8 cellular contexts compared by ENCODE assay signal in the genomic region with DNA sequence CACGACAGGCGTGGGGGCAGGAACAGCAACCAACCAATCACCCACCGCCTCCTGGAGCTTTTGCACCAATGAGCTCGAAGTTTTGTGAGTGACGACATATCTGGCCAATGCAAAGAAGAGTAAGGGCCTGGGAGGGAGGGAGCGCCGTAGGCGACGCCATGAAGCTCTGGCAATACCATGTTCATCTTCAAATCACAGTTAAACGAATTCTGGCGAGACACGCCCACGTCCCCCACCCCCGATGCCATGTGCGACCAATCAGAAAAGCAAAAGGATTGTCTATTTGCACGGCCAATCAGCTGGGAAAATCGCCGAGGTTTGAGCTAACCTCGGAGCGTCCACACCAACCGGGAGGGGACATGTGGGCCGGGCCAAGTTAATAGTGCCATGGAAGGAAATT. TPM values are rescaled to one million over a fixed set of nuclear protein-coding genes. Genes with fewer than 3 reads are reported as not detected.
DNase-seq lines count a peak whose midpoint lies in the region; ATAC-seq and TF ChIP-seq lines count a peak whose summit lies in the region.
"Not testable (repeated sequence)": the region's sequence is repeated elsewhere in the genome, so short reads cannot be mapped to it uniquely, and the experiment has no call there.

A gene (minus strand): TSS at position 12 of the 400 bp plus-strand sequence. CDS start 3,369 bp downstream, outside the sequence.

- not testable (repeated sequence) for TF ChIP-seq CTCF in CD8-positive, alpha-beta T cell (IDR thresholded peaks at IDR 0.05); fibroblast of the aortic adventitia (IDR thresholded peaks at IDR 0.05; ENCODE audit: insufficient read depth, low read length); neutrophil (IDR thresholded peaks at IDR 0.05)

- H3K27me3 ChIP-seq in CD8-positive, alpha-beta T cell (ENCODE audit: insufficient read depth, low read length); neutrophil: not testable (repeated sequence)

- CTCF ChIA-PET in CD8-positive, alpha-beta T cell (lab: Charles Lee) = not testable (repeated sequence)

- H3K27ac ChIP-seq in CD8-positive, alpha-beta T cell (ENCODE audit: low read depth, low read length); neutrophil: not testable (repeated sequence)

- H3K9me3 ChIP-seq in CD8-positive, alpha-beta T cell (ENCODE audit: low read length); neutrophil: not testable (repeated sequence)

- not testable (repeated sequence) for H3K9me3 Mint-ChIP-seq in CD8-positive, alpha-beta T cell; activated T-helper 2 cell treated with anti-CD3 and anti-CD28 coated beads, Interferon-gamma antibody, Interleukin-2, Interleukin-4, amounts not matched to agents 10 μg/mL and 5 μg/mL and 100 μg/mL, durations not matched to agents 14 hours and 24 hours and 36 hours

- H3K27ac Mint-ChIP-seq in CD8-positive, alpha-beta T cell = peak within 1 kb of the TSS; percentile 64
- not testable (repeated sequence) for H3K27ac Mint-ChIP-seq in activated T-helper 2 cell treated with anti-CD3 and anti-CD28 coated beads, Interferon-gamma antibody, Interleukin-2, Interleukin-4, amounts not matched to agents 10 μg/mL and 5 μg/mL and 100 μg/mL, durations not matched to agents 14 hours and 24 hours and 36 hours

- DNase-seq in CD8-positive, alpha-beta T cell = peak; percentile 61 to 92 (median 84)
- peak in 4 of 5 experiments; percentile 52 to 87 (median 74) for DNase-seq in T-helper 2 cell
- peak; percentile 81 for DNase-seq in activated T-helper 2 cell treated with anti-CD3 and anti-CD28 coated beads, Interferon-gamma antibody, Interleukin-2, Interleukin-4, amounts not matched to agents 10 μg/mL and 5 μg/mL and 100 μg/mL, durations not matched to agents 14 hours and 24 hours and 36 hours (ENCODE audit: low spot score)
- not testable (repeated sequence) for DNase-seq in fibroblast of the aortic adventitia (ENCODE audit: low read depth)
- peak; percentile 1 to 86 for DNase-seq in stimulated activated CD8-positive, alpha-beta memory T cell treated with anti-CD3 and anti-CD28 coated beads, Interleukin-4, amount 100 ng/mL, for 1 hour (ENCODE audit: low read depth in 2 of 2, low spot score in 1 of 2)

- H3K4me3 ChIP-seq in CD8-positive, alpha-beta T cell (ENCODE audit: low read depth, low read length); fibroblast of the aortic adventitia (ENCODE audit: low read depth, low read length): not testable (repeated sequence)
- H3K4me3 ChIP-seq in neutrophil (ENCODE audit: low read depth in 1 of 2, low read length in 1 of 2) = peak within 1 kb of the TSS; percentile 46 to 47

- not testable (repeated sequence) for H3K27me3 Mint-ChIP-seq in CD8-positive, alpha-beta T cell (ENCODE audit: low read depth); activated T-helper 2 cell treated with anti-CD3 and anti-CD28 coated beads, Interferon-gamma antibody, Interleukin-2, Interleukin-4, amounts not matched to agents 10 μg/mL and 5 μg/mL and 100 μg/mL, durations not matched to agents 14 hours and 24 hours and 36 hours (ENCODE audit: low read depth)

- peak; percentile 92 for ATAC-seq in CD8-positive, alpha-beta T cell
- ATAC-seq in GM21390 (IDR thresholded peaks at IDR 0.05; ENCODE audit: unreplicated experiment) = peak; percentile 92
- ATAC-seq in HG03108 (IDR thresholded peaks at IDR 0.05; ENCODE audit: unreplicated experiment) = peak; percentile 68

- H3K36me3 ChIP-seq in CD8-positive, alpha-beta T cell (ENCODE audit: insufficient read depth, low read length); neutrophil: not testable (repeated sequence)

- POLR2A ChIA-PET in CD8-positive, alpha-beta T cell (lab: Charles Lee) = not testable (repeated sequence)

- not testable (repeated sequence) for H3K4me1 ChIP-seq in CD8-positive, alpha-beta T cell (ENCODE audit: insufficient read depth, low read length); neutrophil (ENCODE audit: control insufficient read depth in 1 of 2, insufficient read depth in 1 of 2, low read depth in 1 of 2, low read length in 1 of 2)

- H3K36me3 Mint-ChIP-seq in CD8-positive, alpha-beta T cell; activated T-helper 2 cell treated with anti-CD3 and anti-CD28 coated beads, Interferon-gamma antibody, Interleukin-2, Interleukin-4, amounts not matched to agents 10 μg/mL and 5 μg/mL and 100 μg/mL, durations not matched to agents 14 hours and 24 hours and 36 hours (ENCODE audit: low read depth): not testable (repeated sequence)

- peak within 1 kb of the TSS; percentile 61 for H3K4me3 Mint-ChIP-seq in CD8-positive, alpha-beta T cell
- not testable (repeated sequence) for H3K4me3 Mint-ChIP-seq in activated T-helper 2 cell treated with anti-CD3 and anti-CD28 coated beads, Interferon-gamma antibody, Interleukin-2, Interleukin-4, amounts not matched to agents 10 μg/mL and 5 μg/mL and 100 μg/mL, durations not matched to agents 14 hours and 24 hours and 36 hours (ENCODE audit: low read depth)

- not testable (repeated sequence) for H3K4me1 Mint-ChIP-seq in CD8-positive, alpha-beta T cell (ENCODE audit: low read depth); activated T-helper 2 cell treated with anti-CD3 and anti-CD28 coated beads, Interferon-gamma antibody, Interleukin-2, Interleukin-4, amounts not matched to agents 10 μg/mL and 5 μg/mL and 100 μg/mL, durations not matched to agents 14 hours and 24 hours and 36 hours (ENCODE audit: low read depth)

- intact Hi-C loops in CD8-positive, alpha-beta T cell (cut with DNase I, micrococcal nuclease); activated T-helper 2 cell treated with anti-CD3 and anti-CD28 coated beads, Interferon-gamma antibody, Interleukin-2, Interleukin-4, amounts not matched to agents 10 μg/mL and 5 μg/mL and 100 μg/mL, durations not matched to agents 14 hours and 24 hours and 36 hours (cut with micrococcal nuclease): not testable (repeated sequence)

RNA-seq across cellular contexts. Expression of the gene that starts here (rescaled TPM):
- 10 to 100 TPM; 18.4 to 22.1 TPM for total RNA-seq in CD8-positive, alpha-beta T cell
- total RNA-seq in activated T-helper 2 cell treated with anti-CD3 and anti-CD28 coated beads, Interferon-gamma antibody, Interleukin-2, Interleukin-4, amounts not matched to agents 10 μg/mL and 5 μg/mL and 100 μg/mL, durations not matched to agents 14 hours and 24 hours and 36 hours = 12.8 and 15.6 TPM in 2 replicates
- total RNA-seq in fibroblast of the aortic adventitia (ENCODE audit: low replicate concordance) = 7.4 and 11.6 TPM in 2 replicates
